In the genomic region with DNA sequence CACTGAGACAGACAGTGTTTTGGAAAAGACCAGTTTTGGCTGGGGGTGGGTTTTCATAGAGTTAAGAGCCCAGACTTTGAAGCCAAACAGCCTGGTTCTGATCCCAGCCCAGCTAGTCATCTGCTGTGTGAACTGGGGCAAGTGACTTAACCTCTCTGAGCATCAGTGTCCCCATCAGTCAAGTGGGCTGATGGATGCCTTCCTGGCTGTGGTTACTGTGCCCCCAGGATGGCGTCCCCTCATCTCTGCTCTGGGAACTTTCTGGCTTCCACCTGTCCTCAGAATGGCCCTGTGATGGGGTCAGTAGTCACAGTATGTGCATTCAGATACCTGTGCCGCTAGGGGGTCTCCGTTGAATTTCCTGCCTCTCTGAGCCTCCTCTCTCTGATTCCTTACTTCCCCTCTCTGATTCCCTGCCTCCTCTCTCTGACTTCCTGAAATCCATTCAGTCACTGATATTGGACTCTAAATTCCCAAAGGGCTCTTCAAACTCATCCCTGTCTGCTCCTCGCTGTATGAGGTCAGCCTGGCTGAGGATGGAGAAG, we compare ENCODE assay signal across 1 cellular context.
TF ChIP-seq lines count a peak whose summit lies in the region.

No MANE protein-coding gene starts in this region.

TF ChIP-seq in IMR-90, 13 proteins besides CTCF, POLR2A, EP300 and RAD21:
- TF ChIP-seq MAFK (IDR thresholded peaks at IDR 0.05; ENCODE audit: low read depth, low read length) = no peak
- no peak for TF ChIP-seq FOS (IDR thresholded peaks at IDR 0.05; ENCODE audit: low read depth, low read length)
- no peak for TF ChIP-seq SMC3 (IDR thresholded peaks at IDR 0.05; ENCODE audit: low read depth, low read length)
- no peak for TF ChIP-seq MXI1 (IDR thresholded peaks at IDR 0.05; ENCODE audit: borderline replicate concordance, low read depth, low read length)
- TF ChIP-seq MAZ (IDR thresholded peaks at IDR 0.05; ENCODE audit: borderline replicate concordance, low read depth, low read length) = no peak
- TF ChIP-seq, protein P1, sequence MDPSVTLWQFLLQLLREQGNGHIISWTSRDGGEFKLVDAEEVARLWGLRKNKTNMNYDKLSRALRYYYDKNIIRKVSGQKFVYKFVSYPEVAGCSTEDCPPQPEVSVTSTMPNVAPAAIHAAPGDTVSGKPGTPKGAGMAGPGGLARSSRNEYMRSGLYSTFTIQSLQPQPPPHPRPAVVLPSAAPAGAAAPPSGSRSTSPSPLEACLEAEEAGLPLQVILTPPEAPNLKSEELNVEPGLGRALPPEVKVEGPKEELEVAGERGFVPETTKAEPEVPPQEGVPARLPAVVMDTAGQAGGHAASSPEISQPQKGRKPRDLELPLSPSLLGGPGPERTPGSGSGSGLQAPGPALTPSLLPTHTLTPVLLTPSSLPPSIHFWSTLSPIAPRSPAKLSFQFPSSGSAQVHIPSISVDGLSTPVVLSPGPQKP (IDR thresholded peaks at IDR 0.05; ENCODE audit: borderline replicate concordance, low read depth, low read length) = no peak
- TF ChIP-seq NFE2L2 (IDR thresholded peaks at IDR 0.05; ENCODE audit: low read depth, low read length) = no peak
- TF ChIP-seq CHD1 (IDR thresholded peaks at IDR 0.05; ENCODE audit: low read depth, low read length) = no peak
- TF ChIP-seq CEBPB (IDR thresholded peaks at IDR 0.05; ENCODE audit: low read depth, low read length) = no peak
- TF ChIP-seq BHLHE40 (IDR thresholded peaks at IDR 0.05; ENCODE audit: low read depth, low read length) = no peak
- no peak for TF ChIP-seq USF2 (IDR thresholded peaks at IDR 0.05; ENCODE audit: low read depth, low read length)
- no peak for TF ChIP-seq RCOR1 (IDR thresholded peaks at IDR 0.05; ENCODE audit: insufficient replicate concordance, low read length)
- no peak for TF ChIP-seq RFX5 (IDR thresholded peaks at IDR 0.05; ENCODE audit: low read depth, low read length)
